In the genomic region with DNA sequence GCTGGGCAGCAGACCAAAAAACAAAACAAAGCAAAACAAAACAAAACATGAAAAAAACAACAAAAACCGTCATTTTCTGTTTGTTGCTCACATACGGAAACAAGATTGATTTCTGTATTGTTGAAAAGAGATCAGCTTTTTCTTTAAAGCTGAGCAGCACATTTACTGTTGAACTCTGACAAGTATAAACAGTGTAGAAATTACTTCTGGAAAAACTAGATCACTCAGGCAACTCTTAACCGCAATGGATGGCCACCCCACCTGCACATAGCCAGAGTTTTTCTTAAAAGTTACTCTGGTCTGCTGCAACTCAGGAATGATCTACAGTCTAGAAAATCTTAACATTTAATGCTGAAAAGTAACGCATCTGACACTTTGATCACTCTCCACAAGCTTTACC, we compare ENCODE assay signal across 29 cellular contexts.
"Had no signal": no experiment of that assay in that cellular context is flagged by ENCODE, and none has a peak within 500 bp of the region (broad histone marks: within the 10 kb centered on the region; RNA-seq: fewer than 3 reads in every experiment).

No MANE protein-coding gene starts in this region.

- H3K27ac ChIP-seq: colonic mucosa, gastrocnemius medialis, neutrophil, psoas muscle, sigmoid colon, stomach, testis, tibial artery, upper lobe of right lung, uterus had no signal

- H3K27ac Mint-ChIP-seq: dendritic cell treated with granulocyte-macrophage colony-stimulating factor and Interleukin-4, amounts not matched to agents 40 ng/mL and 50 ng/mL, for 4 days; mesothelial cell of epicardium; naive B cell; natural killer cell treated with Interleukin-12 subunit alpha and Interleukin-12 subunit beta and Interleukin-15 and Interleukin-18, amount 100 ng/mL, for 72 hours; stimulated activated effector memory CD8-positive, alpha-beta T cell treated with anti-CD3 and anti-CD28 coated beads, Interleukin-12 subunit alpha, Interleukin-12 subunit beta, amount 100 ng/mL, for 72 hours had no signal

- H3K4me3 Mint-ChIP-seq: dendritic cell treated with granulocyte-macrophage colony-stimulating factor and Interleukin-4, amounts not matched to agents 40 ng/mL and 50 ng/mL, for 4 days; mesothelial cell of epicardium; naive B cell; natural killer cell treated with Interleukin-12 subunit alpha and Interleukin-12 subunit beta and Interleukin-15 and Interleukin-18, amount 100 ng/mL, for 72 hours; neural crest cell; stimulated activated effector memory CD8-positive, alpha-beta T cell treated with anti-CD3 and anti-CD28 coated beads, Interleukin-12 subunit alpha, Interleukin-12 subunit beta, amount 100 ng/mL, for 72 hours had no signal

- H3K4me1 ChIP-seq: colonic mucosa, psoas muscle, sigmoid colon, upper lobe of right lung, uterus had no signal

- H3K9me3 ChIP-seq: colonic mucosa, gastrocnemius medialis, mucosa of descending colon, neutrophil, psoas muscle, sigmoid colon, stomach, testis, tibial artery, upper lobe of right lung, uterus had no signal

- H3K27me3 Mint-ChIP-seq: dendritic cell treated with granulocyte-macrophage colony-stimulating factor and Interleukin-4, amounts not matched to agents 40 ng/mL and 50 ng/mL, for 4 days had no signal

- H3K27me3 ChIP-seq: colonic mucosa, gastrocnemius medialis, neutrophil, sigmoid colon, stomach, testis, tibial artery, upper lobe of right lung, uterus had no signal

- H3K36me3 Mint-ChIP-seq: mesothelial cell of epicardium; naive B cell; natural killer cell treated with Interleukin-12 subunit alpha and Interleukin-12 subunit beta and Interleukin-15 and Interleukin-18, amount 100 ng/mL, for 72 hours; stimulated activated effector memory CD8-positive, alpha-beta T cell treated with anti-CD3 and anti-CD28 coated beads, Interleukin-12 subunit alpha, Interleukin-12 subunit beta, amount 100 ng/mL, for 72 hours had no signal

- H3K9me3 Mint-ChIP-seq: dendritic cell treated with granulocyte-macrophage colony-stimulating factor and Interleukin-4, amounts not matched to agents 40 ng/mL and 50 ng/mL, for 4 days; mesothelial cell of epicardium; naive B cell; natural killer cell treated with Interleukin-12 subunit alpha and Interleukin-12 subunit beta and Interleukin-15 and Interleukin-18, amount 100 ng/mL, for 72 hours; neural crest cell; stimulated activated effector memory CD8-positive, alpha-beta T cell treated with anti-CD3 and anti-CD28 coated beads, Interleukin-12 subunit alpha, Interleukin-12 subunit beta, amount 100 ng/mL, for 72 hours had no signal

- ATAC-seq: gastrocnemius medialis; left lobe of liver; mucosa of descending colon; natural killer cell treated with Interleukin-12 subunit alpha and Interleukin-12 subunit beta and Interleukin-15 and Interleukin-18, amount 100 ng/mL, for 72 hours; psoas muscle; stimulated activated effector memory CD8-positive, alpha-beta T cell treated with anti-CD3 and anti-CD28 coated beads, Interleukin-12 subunit alpha, Interleukin-12 subunit beta, amount 100 ng/mL, for 72 hours; upper lobe of right lung had no signal

- H3K36me3 ChIP-seq: colonic mucosa, gastrocnemius medialis, neutrophil, sigmoid colon, stomach, tibial artery, upper lobe of right lung, uterus had no signal

- H3K4me3 ChIP-seq: colonic mucosa, gastrocnemius medialis, mucosa of descending colon, psoas muscle, sigmoid colon, stomach, testis, tibial artery, upper lobe of right lung, uterus had no signal

- H3K4me1 Mint-ChIP-seq: naive B cell; stimulated activated effector memory CD8-positive, alpha-beta T cell treated with anti-CD3 and anti-CD28 coated beads, Interleukin-12 subunit alpha, Interleukin-12 subunit beta, amount 100 ng/mL, for 72 hours had no signal

- FAIRE-seq: keratinocyte had no signal

- DNase-seq: colonic mucosa; effector memory CD4-positive, alpha-beta T cell; foreskin fibroblast; gastrocnemius medialis; head of caudate nucleus; mesenchymal stem cell; mucosa of descending colon; naive B cell; posterior cingulate gyrus; psoas muscle; right cardiac atrium; sigmoid colon; stimulated activated CD4-positive, alpha-beta T cell treated with anti-CD3 and anti-CD28 coated beads, Interleukin-2, amount 100 ng/mL, for 24 hours; stimulated activated CD4-positive, alpha-beta T cell treated with anti-CD3 and anti-CD28 coated beads, Interleukin-4, amount 100 ng/mL, for 24 hours; stimulated activated naive CD4-positive, alpha-beta T cell treated with Interleukin-2 at 50 U/mL for 16 hours; stomach; substantia nigra; testis; tibial artery; upper lobe of right lung; uterus had no signal
